4 cellular contexts compared by ENCODE assay signal in the genomic region with DNA sequence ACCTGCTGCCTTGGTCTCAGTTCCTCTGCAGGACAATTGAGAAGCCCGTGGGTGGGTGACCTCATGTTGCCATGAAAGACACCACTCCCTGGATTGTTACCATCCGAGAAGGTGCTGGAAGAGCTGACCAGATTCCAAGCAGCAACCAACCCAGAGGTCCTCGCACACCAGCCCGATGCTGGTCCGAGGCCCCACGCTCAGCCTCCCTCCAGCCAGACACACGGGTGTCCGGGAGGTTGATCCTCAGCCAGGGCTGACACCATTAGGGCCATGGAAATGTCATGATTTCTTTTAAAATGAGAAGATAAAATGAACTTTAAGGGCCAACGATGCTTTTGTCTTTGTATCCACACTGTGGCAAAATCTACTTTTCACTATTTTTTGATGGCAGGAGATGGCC.
"Had no signal": no experiment of that assay in that cellular context is flagged by ENCODE, and none has a peak within 500 bp of the region (broad histone marks: within the 10 kb centered on the region; RNA-seq: fewer than 3 reads in every experiment).

No MANE protein-coding gene starts in this region.

- H3K4me3 ChIP-seq: GM23338 had no signal

- H3K4me3 Mint-ChIP-seq: GM23338, H9 had no signal

- DNase-seq: H9, HCEC 1CT, IMR-90 had no signal

- H3K27ac Mint-ChIP-seq: GM23338, H9 had no signal

- H3K9me3 Mint-ChIP-seq: GM23338, H9 had no signal

- H2AFZ ChIP-seq: GM23338 had no signal

- H3K4me2 ChIP-seq: GM23338 had no signal
